Comparison of ENCODE assay signal across 9 cellular contexts in the genomic region with DNA sequence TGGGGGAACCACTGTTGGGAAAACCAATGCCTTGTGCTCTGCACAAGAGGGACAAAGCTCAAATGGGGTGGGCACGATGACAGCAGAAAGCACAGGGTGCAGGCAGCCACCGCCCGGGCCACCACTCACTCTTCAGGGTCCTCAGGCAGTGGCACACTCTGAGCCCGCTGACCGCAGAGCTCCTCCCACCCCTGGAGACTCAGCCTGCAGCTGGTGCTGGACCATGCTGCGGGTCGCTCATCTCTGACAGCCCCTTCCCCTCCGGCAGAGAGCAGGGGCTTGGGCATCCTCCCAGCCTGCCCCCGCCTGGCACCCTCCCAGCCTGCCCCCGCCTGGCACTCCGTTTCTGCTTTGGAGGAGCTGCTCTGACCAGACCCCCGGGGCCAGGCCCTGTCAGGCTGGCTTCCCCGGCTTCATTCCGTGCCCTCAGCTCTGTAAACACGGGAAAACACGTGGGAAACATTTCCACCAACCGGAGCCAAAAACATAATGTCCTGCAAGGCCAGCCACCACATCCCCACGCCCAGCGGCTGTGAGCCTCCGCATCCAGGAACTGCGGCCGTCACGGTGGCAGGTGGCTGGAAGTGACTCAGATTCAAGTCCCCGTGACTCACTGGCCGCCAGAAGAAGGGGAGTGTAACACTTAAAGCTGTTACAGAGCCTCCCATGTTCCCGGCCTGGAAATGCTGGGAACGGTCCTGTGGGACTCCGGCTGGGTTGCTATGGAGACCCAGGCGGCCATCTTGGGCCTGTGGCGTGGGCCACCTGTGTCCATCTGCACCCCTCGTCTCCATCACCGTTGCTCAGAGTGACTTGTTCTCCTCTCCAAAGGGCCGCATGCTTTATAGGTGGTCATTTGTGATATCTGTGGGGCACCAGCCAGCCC. TPM values are rescaled to one million over a fixed set of nuclear protein-coding genes. Genes with fewer than 3 reads are reported as not detected.
DNase-seq lines count a peak whose midpoint lies in the region; ATAC-seq and TF ChIP-seq lines count a peak whose summit lies in the region.
"Had no signal": no experiment of that assay in that cellular context is flagged by ENCODE, and none has a peak within 500 bp of the region (broad histone marks: within the 10 kb centered on the region; RNA-seq: fewer than 3 reads in every experiment).

No MANE protein-coding gene starts in this region.

- WGBS in ovary, 3 donors: 35 to 59% (median 59%) methylated on average over 31 to 33 of the region's 33 CpGs

- H3K27me3 ChIP-seq in SJCRH30: no peaks in the 10 kb centered on the region
- no peaks in the 10 kb centered on the region for H3K27me3 ChIP-seq in ovary

- H3K36me3 ChIP-seq in SJCRH30 (no peaks in the 10 kb centered on the region), ovary (no peaks in the 10 kb centered on the region)

- H3K4me3 ChIP-seq in SJCRH30 (peak overlapping the region; percentile 49), ovary (no peak overlapping the region)

- H3K27ac ChIP-seq in SJCRH30 (peak overlapping the region; percentile 99), ovary (peak overlapping the region; percentile 41 to 65)

- peak; percentile 95 for TF ChIP-seq EP300 in ovary (IDR thresholded peaks at IDR 0.05)

- no peak for ATAC-seq in GM18502 (IDR thresholded peaks at IDR 0.05; ENCODE audit: poor library complexity, unreplicated experiment)
- ATAC-seq: T-cell had no signal

- H3K4me1 ChIP-seq in SJCRH30 (peaks cover 49% of the 10 kb centered on the region), ovary (ENCODE audit: insufficient read depth) (peaks cover 38% of the 10 kb centered on the region)

- no peak for TF ChIP-seq POLR2A in ovary (IDR thresholded peaks at IDR 0.05)

- DNase-seq in NCI-H82 (lab: John Stamatoyannopoulos, UW) (peak; percentile 35), NCI-H82 treated with DMSO at 0.1 percent for 48 hours (lab: John Stamatoyannopoulos, UW; ENCODE audit: unreplicated experiment) (no peak), SJCRH30 (peak; percentile 100), fibroblast of peridontal ligament (ENCODE audit: extremely low read depth) (peak; percentile 93), ovary (peak; percentile 68 to 87 (median 80)), NCI-H1436 treated with DMSO at 0.1 percent for 48 hours (lab: John Stamatoyannopoulos, UW) (no peak)
- DNase-seq in stimulated activated CD4-positive, alpha-beta T cell treated with anti-CD3 and anti-CD28 coated beads, Interleukin-4, amount 100 ng/mL, for 4 hours: no peak

- H3K9me3 ChIP-seq in SJCRH30 (replicated peaks): peaks cover 7% of the 10 kb centered on the region
- H3K9me3 ChIP-seq in ovary: peaks cover 0 to 3% of the 10 kb centered on the region in 2 donors

- intact Hi-C loops in ovary (cut with DNase I): loop anchor here in 1 of 4 donors (10.0 kb wide), 1 partner anchor 77 kb away; no protein-coding TSS in a partner anchor

- TF ChIP-seq CTCF in ovary (IDR thresholded peaks at IDR 0.05): no peak

RNA-seq across cellular contexts. Expression of gene SNED1, which starts 6.8 kb away (rescaled TPM):
- total RNA-seq in SJCRH30 (2014; rRNA removed; shearing (Covaris generic)): 22.3 and 28.4 TPM in 2 replicates
- total RNA-seq in ovary: 10 to 100 TPM; 32.7 to 69.5 (median 50.3) TPM
- polyA plus RNA-seq in ovary: 10 to 100 TPM; 16.7 to 29.5 TPM

Comparison
In these comparisons a context has a peak if more than half of its experiments do, and no peak if none do; other contexts are left out.
1. DNase-seq: peak in NCI-H82 (single experiment), SJCRH30 (2 of 2), fibroblast of peridontal ligament (single experiment) and ovary (5 of 5); none in NCI-H82 treated with DMSO at 0.1 percent for 48 hours (single experiment), stimulated activated CD4-positive, alpha-beta T cell treated with anti-CD3 and anti-CD28 coated beads, Interleukin-4, amount 100 ng/mL, for 4 hours (0 of 2) and NCI-H1436 treated with DMSO at 0.1 percent for 48 hours (single experiment).